ENCODE assay signal across 26 cellular contexts in the genomic region with DNA sequence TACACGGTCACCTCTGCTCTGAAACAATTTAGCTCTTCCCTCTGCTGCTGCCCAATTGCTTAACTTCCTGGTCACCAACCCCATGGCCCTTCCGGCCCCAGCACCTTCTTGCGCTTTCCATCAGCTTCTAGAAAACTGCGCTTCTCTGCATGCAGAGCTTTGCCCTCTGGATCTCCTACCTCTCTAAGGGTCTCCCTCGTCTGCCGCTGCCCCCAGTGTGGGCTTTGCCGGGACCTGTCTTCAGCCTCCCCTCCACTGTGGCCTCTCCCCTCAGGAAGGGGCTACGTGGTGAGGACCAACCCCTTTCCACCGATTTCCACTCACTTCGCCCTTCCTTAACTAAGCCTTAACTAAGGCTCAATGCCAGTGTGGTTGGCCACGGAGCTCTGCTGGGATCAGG.
"Had no signal": no experiment of that assay in that cellular context is flagged by ENCODE, and none has a peak within 500 bp of the region (broad histone marks: within the 10 kb centered on the region; RNA-seq: fewer than 3 reads in every experiment).

No MANE protein-coding gene starts in this region.

- H3K4me1 ChIP-seq: heart right ventricle, left ventricle myocardium inferior, prostate gland, tibial nerve, upper lobe of left lung, vagina had no signal

- H3K9me3 ChIP-seq: heart right ventricle, left ventricle myocardium inferior, neutrophil, ovary, prostate gland, tibial nerve, upper lobe of left lung, vagina had no signal

- H3K36me3 Mint-ChIP-seq: naive thymus-derived CD8-positive, alpha-beta T cell; stimulated activated naive B cell treated with anti-CD40 and anti-IgM and Interleukin-4, amounts not matched to agents 10 μg/mL and 1 μg/mL and 100 μg/mL, for 72 hours had no signal

- H3K27me3 ChIP-seq: hepatocyte, ovary, tibial nerve, upper lobe of left lung, vagina had no signal

- H3K4me3 ChIP-seq: heart right ventricle, hepatocyte, left ventricle myocardium inferior, lung, ovary, prostate gland, skin epidermis, tibial nerve, upper lobe of left lung, vagina had no signal

- H2AFZ ChIP-seq: hepatocyte had no signal

- H3K79me2 ChIP-seq: hepatocyte had no signal

- DNase-seq: heart right ventricle; islet precursor cell; left ventricle myocardium inferior; naive thymus-derived CD8-positive, alpha-beta T cell; occipital lobe; ovary; retina; right cardiac atrium; stimulated activated CD4-positive, alpha-beta T cell treated with anti-CD3 and anti-CD28 coated beads, Interleukin-12 subunit alpha, Interleukin-12 subunit beta, amount 100 ng/mL, for 4 hours; stimulated activated CD4-positive, alpha-beta T cell treated with anti-CD3 and anti-CD28 coated beads, Interleukin-15, amount 100 ng/mL, for 24 hours; stimulated activated CD4-positive, alpha-beta T cell treated with anti-CD3 and anti-CD28 coated beads, Interleukin-2, amount 100 ng/mL, for 24 hours; stimulated activated CD4-positive, alpha-beta T cell treated with anti-CD3 and anti-CD28 coated beads, Interleukin-4, amount 100 ng/mL, for 1 hour; stimulated activated naive B cell treated with anti-CD40 and anti-IgM and Interleukin-4, amounts not matched to agents 10 μg/mL and 1 μg/mL and 100 μg/mL, for 72 hours; substantia nigra; upper lobe of left lung had no signal

- H3K27ac ChIP-seq: heart right ventricle, hepatocyte, left ventricle myocardium inferior, neutrophil, ovary, prostate gland, skin epidermis, tibial nerve, upper lobe of left lung, vagina had no signal

- H3K9me3 Mint-ChIP-seq: naive thymus-derived CD8-positive, alpha-beta T cell; nephron; neural crest cell; stimulated activated naive B cell treated with anti-CD40 and anti-IgM and Interleukin-4, amounts not matched to agents 10 μg/mL and 1 μg/mL and 100 μg/mL, for 72 hours; stimulated activated naive CD8-positive, alpha-beta T cell treated with anti-CD3 and anti-CD28 coated beads, Interleukin-15, Interleukin-2, amounts not matched to agents 100 ng/mL and 50 ng/mL, for 24 hours had no signal

- H3K4me2 ChIP-seq: hepatocyte had no signal

- H3K27ac Mint-ChIP-seq: nephron; stimulated activated naive B cell treated with anti-CD40 and anti-IgM and Interleukin-4, amounts not matched to agents 10 μg/mL and 1 μg/mL and 100 μg/mL, for 72 hours; stimulated activated naive CD8-positive, alpha-beta T cell treated with anti-CD3 and anti-CD28 coated beads, Interleukin-15, Interleukin-2, amounts not matched to agents 100 ng/mL and 50 ng/mL, for 24 hours had no signal

- ATAC-seq: heart right ventricle; naive thymus-derived CD8-positive, alpha-beta T cell; right cardiac atrium; sciatic nerve; stimulated activated naive B cell treated with anti-CD40 and anti-IgM and Interleukin-4, amounts not matched to agents 10 μg/mL and 1 μg/mL and 100 μg/mL, for 72 hours had no signal

- H3K36me3 ChIP-seq: heart right ventricle, left ventricle myocardium inferior, neutrophil, ovary, prostate gland, tibial nerve, upper lobe of left lung, vagina had no signal

- H3K27me3 Mint-ChIP-seq: stimulated activated naive CD8-positive, alpha-beta T cell treated with anti-CD3 and anti-CD28 coated beads, Interleukin-15, Interleukin-2, amounts not matched to agents 100 ng/mL and 50 ng/mL, for 24 hours had no signal

- H3K4me3 Mint-ChIP-seq: naive thymus-derived CD8-positive, alpha-beta T cell; nephron; neural crest cell; stimulated activated naive B cell treated with anti-CD40 and anti-IgM and Interleukin-4, amounts not matched to agents 10 μg/mL and 1 μg/mL and 100 μg/mL, for 72 hours; stimulated activated naive CD8-positive, alpha-beta T cell treated with anti-CD3 and anti-CD28 coated beads, Interleukin-15, Interleukin-2, amounts not matched to agents 100 ng/mL and 50 ng/mL, for 24 hours had no signal
